Comparison of ENCODE assay signal across 16 cellular contexts in the genomic region with DNA sequence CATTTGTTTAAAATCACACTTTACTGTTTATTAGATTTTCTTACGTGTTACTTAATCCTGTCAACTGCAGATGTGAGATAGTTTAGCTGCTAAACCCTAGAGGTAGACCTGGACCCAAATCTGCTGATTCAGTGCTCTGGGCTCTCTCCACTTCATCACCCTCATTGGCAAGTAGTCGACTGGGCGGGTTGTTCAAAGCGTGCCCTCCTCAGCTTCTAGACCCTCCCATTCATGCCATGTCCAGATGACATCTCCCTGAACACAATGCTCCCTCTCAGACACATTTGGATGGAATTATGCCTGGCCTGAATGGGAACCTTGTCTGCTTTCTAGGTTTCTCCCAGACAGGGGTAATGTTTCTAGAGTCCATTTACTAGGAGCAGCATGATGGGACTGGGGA. TPM values are rescaled to one million over a fixed set of nuclear protein-coding genes. Genes with fewer than 3 reads are reported as not detected.
DNase-seq lines count a peak whose midpoint lies in the region; ATAC-seq, FAIRE-seq and TF ChIP-seq lines count a peak whose summit lies in the region.
"Had no signal": no experiment of that assay in that cellular context is flagged by ENCODE, and none has a peak within 500 bp of the region (broad histone marks: within the 10 kb centered on the region; RNA-seq: fewer than 3 reads in every experiment).

No MANE protein-coding gene starts in this region.

- H3K27ac ChIP-seq in K562 (ENCODE audit: extremely low read depth, low read depth, low read length): 0 out of 3 replicates have a peak overlapping the region, but pooled peaks have one; percentile 2
- H3K27ac ChIP-seq in tibial nerve: no peak overlapping the region
- H3K27ac ChIP-seq: suprapubic skin had no signal

- H3K36me3 ChIP-seq in K562 (ENCODE audit: control insufficient read depth, insufficient read depth, low read length) (peaks cover 62% of the 10 kb centered on the region), tibial nerve (peaks cover 0 to 36% (median 0%) of the 10 kb centered on the region in 3 donors)

- H3K4me3 ChIP-seq in K562 (no peak overlapping the region), tibial nerve (no peak overlapping the region)
- H3K4me3 ChIP-seq: mucosa of descending colon, suprapubic skin had no signal

- peaks cover 3% of the 10 kb centered on the region for H3K9me1 ChIP-seq in K562 (ENCODE audit: control insufficient read depth, insufficient read depth, low read length)

- no TSS peak for BruUV-seq in K562 (replicated peaks; lab: Mats Ljungman, UMichigan)

- 66% methylated on average over 4 of the region's 4 CpGs for WGBS in K562 (ENCODE audit: insufficient coverage, low coverage, missing lambda C conversion rate)
- 46 to 54% methylated on average over 4 of the region's 4 CpGs for WGBS in tibial nerve, 2 donors

- TF ChIP-seq EP300 in K562 (IDR thresholded peaks at IDR 0.05; ENCODE audit: low read length) (no peak), tibial nerve (IDR thresholded peaks at IDR 0.05) (no peak)

- TF ChIP-seq POLR2A in K562 (conservative IDR thresholded peaks at IDR 0.05) (no peak), tibial nerve (IDR thresholded peaks at IDR 0.05) (no peak)

- ATAC-seq in left ventricle myocardium superior: peak; percentile 24
- no peak for ATAC-seq in Right ventricle myocardium superior (ENCODE audit: poor library complexity)
- no peak for ATAC-seq in K562
- no peak for ATAC-seq in GM21723 (IDR thresholded peaks at IDR 0.05; ENCODE audit: unreplicated experiment)

- in situ Hi-C loops in K562 (cut with MboI): no loop called here

- H3K4me1 ChIP-seq in K562 (replicated peaks in 1 of 2; ENCODE audit: control insufficient read depth in 2 of 2, insufficient read depth in 2 of 2, low read length in 2 of 2) (peaks cover 3 to 10% of the 10 kb centered on the region in 2 experiments; a peak in 3 of 5 replicates), tibial nerve (peaks cover 0 to 6% (median 0%) of the 10 kb centered on the region in 4 donors)
- H3K4me1 ChIP-seq: Caco-2 had no signal

- no peaks in the 10 kb centered on the region for H3K9me3 ChIP-seq in K562 (replicated peaks; ENCODE audit: control insufficient read depth, insufficient read depth, low read depth, low read length)
- H3K9me3 ChIP-seq in tibial nerve: no peaks in the 10 kb centered on the region
- H3K9me3 ChIP-seq: Caco-2, mucosa of descending colon, suprapubic skin had no signal

- DNase-seq in left ventricle myocardium superior (no peak), Right ventricle myocardium superior (no peak), K562 (ENCODE audit: extremely low read depth in 1 of 4, low spot score in 3 of 4) (no peak), hypothalamus (lab: John Stamatoyannopoulos, UW) (peak in 27 of 51 donors; percentile 2 to 58 (median 22)), superior temporal gyrus (ENCODE audit: extremely low spot score) (peak; percentile 76), T1000 (lab: John Stamatoyannopoulos, UW) (no peak), tibial nerve (ENCODE audit: low spot score in 2 of 2) (no peak)
- DNase-seq: activated CD4-positive, alpha-beta T cell treated with anti-CD3 and anti-CD28 coated beads for 1 hour; Caco-2; mucosa of descending colon; NCI-H510A treated with DMSO at 0.1 percent for 48 hours; occipital lobe; SIG-M5; stimulated activated CD4-positive, alpha-beta T cell treated with anti-CD3 and anti-CD28 coated beads, Interleukin-2, amount 100 ng/mL, for 48 hours had no signal

- no peak overlapping the region for H2AFZ ChIP-seq in K562 (ENCODE audit: low read depth, low read length)

- intact Hi-C loops in left ventricle myocardium superior (cut with micrococcal nuclease): no loop called here
- intact Hi-C loops in Right ventricle myocardium superior (cut with DNase I): no loop called here
- intact Hi-C loops in K562 (cut with micrococcal nuclease): no loop called here

- no peak for FAIRE-seq in K562 (lab: Jason Lieb, UNC)

- CTCF ChIA-PET in K562 (lab: Yijun Ruan, JAX; ENCODE audit: low intra/inter-chr PET ratio): no interaction called here

- H3K9ac ChIP-seq in K562 (ENCODE audit: insufficient read depth in 1 of 2, low read depth in 2 of 2, low read length in 2 of 2): no peak overlapping the region

- H3K27me3 ChIP-seq in K562 (ENCODE audit: control insufficient read depth in 2 of 2, insufficient read depth in 2 of 2, low read length in 2 of 2) (no peaks in the 10 kb centered on the region), tibial nerve (no peaks in the 10 kb centered on the region)
- H3K27me3 ChIP-seq: suprapubic skin had no signal

- TF ChIP-seq CTCF in K562 (IDR thresholded peaks at IDR 0.05 in 2 of 3, conservative IDR thresholded peaks at IDR 0.05 in 1 of 3; ENCODE audit: insufficient read depth in 2 of 3, low read depth in 1 of 3, low read length in 3 of 3) (no peak), tibial nerve (IDR thresholded peaks at IDR 0.05) (no peak)

- TF ChIP-seq RAD21 in K562 (CRISPR knock-in tag; conservative IDR thresholded peaks at IDR 0.05 in 1 of 2, IDR thresholded peaks at IDR 0.05 in 1 of 2): no peak

- POLR2A ChIA-PET in K562 (lab: Yijun Ruan, JAX): interaction anchor here (1.4 to 1.8 kb wide), 2 partner anchors 10 kb away, joined by 4 to 8 read pairs; no protein-coding TSS in a partner anchor

- H3K4me2 ChIP-seq in K562 (ENCODE audit: insufficient read depth, low read length): no peak overlapping the region

- no peaks in the 10 kb centered on the region; the same call in 2 of the 3 replicates for H3K79me2 ChIP-seq in K562 (ENCODE audit: control insufficient read depth, insufficient read depth, low read length)

- no peaks in the 10 kb centered on the region for H4K20me1 ChIP-seq in K562 (replicated peaks; ENCODE audit: control insufficient read depth, insufficient read depth, low read length)

TF ChIP-seq in K562, 482 proteins besides CTCF, POLR2A, EP300 and RAD21 (continues in another document):
- peak; percentile 53 for TF ChIP-seq MAFG (tag; conservative IDR thresholded peaks at IDR 0.05)
- no peak for TF ChIP-seq COPS2 (conservative IDR thresholded peaks at IDR 0.05)
- no peak for TF ChIP-seq CHCHD3 (CRISPR knock-in tag; IDR thresholded peaks at IDR 0.05)
- no peak for TF ChIP-seq MCM2 (IDR thresholded peaks at IDR 0.05; ENCODE audit: low read depth)
- no peak for TF ChIP-seq ZNF57 (CRISPR knock-in tag; IDR thresholded peaks at IDR 0.05)
- no peak for TF ChIP-seq POLR2AphosphoS5 (IDR thresholded peaks at IDR 0.05; ENCODE audit: control insufficient read depth, insufficient read depth, low read depth, low read length)
- TF ChIP-seq CHD1 (IDR thresholded peaks at IDR 0.05; ENCODE audit: low read length): no peak
- TF ChIP-seq MAFF (IDR thresholded peaks at IDR 0.05; ENCODE audit: low read length): peak; percentile 33; the same call in 1 of the 2 replicates

RNA-seq across cellular contexts. Expression of gene RPIA, which starts 43.7 kb away (rescaled TPM):
- total RNA-seq in left ventricle myocardium superior: 19.1 TPM
- 17.4 TPM for total RNA-seq in Right ventricle myocardium superior
- 5.5 and 6.6 TPM in 2 replicates for total RNA-seq in K562 (2011; cell fraction: chromatin; rRNA removed; ENCODE audit: low replicate concordance)
- 7.0 and 7.8 TPM in 2 replicates for total RNA-seq in K562 (2011; cell fraction: nucleolus; rRNA removed)
- 8.7 and 10.4 TPM in 2 replicates for total RNA-seq in K562 (2011; cell fraction: nucleoplasm; rRNA removed)
- total RNA-seq in K562 (2014; rRNA removed): 10.0 and 11.3 TPM in 2 replicates
- total RNA-seq in K562 (2014; rRNA removed; fragmentation: Illumina TruSeq; extraction: Trizol): 23.9 and 25.8 TPM in 2 replicates
- 19.9 and 22.9 TPM in 2 replicates for total RNA-seq in K562 (2015; rRNA removed; fragmentation: Illumina TruSeq; extraction: Trizol)
- 40.4 and 41.2 TPM in 2 replicates for total RNA-seq in K562 (2021)
- polyA plus RNA-seq in K562 (2011; rRNA removed): 17.4 and 30.2 TPM in 2 replicates
- polyA plus RNA-seq in K562 (2011; cell fraction: cytosol; rRNA removed): 16.3 and 18.5 TPM in 2 replicates
- 8.4 and 10.7 TPM in 2 replicates for polyA plus RNA-seq in K562 (2011; cell fraction: nucleus; rRNA removed)
- polyA plus RNA-seq in K562 (2012): 20.4 and 34.0 TPM in 2 replicates
- 37.2 and 37.4 TPM in 2 replicates for polyA plus RNA-seq in K562 (2014; fragmentation: Illumina TruSeq; extraction: Trizol)
- polyA plus RNA-seq in K562 (2014; fragmentation: Nextera tagmentation; extraction: Ambion mirVana): 10 to 100 TPM in 1 of 2 experiments, 1 to 10 TPM in 1; 7.8 to 15.1 TPM
- polyA plus RNA-seq in K562 (2014; rRNA removed): 36.8 and 43.3 TPM in 2 replicates
- polyA minus RNA-seq in K562 (2011; rRNA and poly(A)+ RNA removed): 23.2 and 31.5 TPM in 2 replicates
- 4.6 and 13.6 TPM in 2 replicates for polyA minus RNA-seq in K562 (2011; cell fraction: cytosol; rRNA and poly(A)+ RNA removed)
- 6.1 and 7.0 TPM in 2 replicates for polyA minus RNA-seq in K562 (2011; cell fraction: nucleus; rRNA and poly(A)+ RNA removed)
- total RNA-seq in tibial nerve: 10 to 100 TPM in 1 of 4 donors, 1 to 10 TPM in 3; 6.3 to 12.2 (median 8.0) TPM

Comparison
In these comparisons a context has a peak if more than half of its experiments do, and no peak if none do; other contexts are left out.
1. DNase-seq: peak in hypothalamus (27 of 51) and superior temporal gyrus (single experiment); none in left ventricle myocardium superior (single experiment), Right ventricle myocardium superior (single experiment), K562 (0 of 4), T1000 (single experiment) and tibial nerve (0 of 2).